Comparison of ENCODE assay signal across 26 cellular contexts in genomic region chr13:112325941-112326645, GRCh38. TPM values are rescaled to one million over a fixed set of nuclear protein-coding genes. Genes with fewer than 3 reads are reported as not detected.
DNase-seq lines count a peak whose midpoint lies in the region; ATAC-seq and TF ChIP-seq lines count a peak whose summit lies in the region.
"Had no signal": no experiment of that assay in that cellular context is flagged by ENCODE, and none has a peak within 500 bp of the region (broad histone marks: within the 10 kb centered on the region; RNA-seq: fewer than 3 reads in every experiment).

No MANE protein-coding gene starts in this region.

- no peaks in the 10 kb centered on the region for H3K4me1 ChIP-seq in endodermal cell (ENCODE audit: control insufficient read depth, insufficient read depth, low read length)
- H3K4me1 ChIP-seq in neural progenitor cell: no peaks in the 10 kb centered on the region
- H3K4me1 ChIP-seq in smooth muscle cell (ENCODE audit: low read depth): no peaks in the 10 kb centered on the region
- H3K4me1 ChIP-seq in psoas muscle: no peaks in the 10 kb centered on the region
- H3K4me1 ChIP-seq: foreskin keratinocyte, SJSA1 had no signal

- peaks cover 58% of the 10 kb centered on the region for H3K27me3 Mint-ChIP-seq in endodermal cell (ENCODE audit: insufficient read depth)
- H3K27me3 Mint-ChIP-seq in neural progenitor cell (ENCODE audit: insufficient read depth, low read depth): peaks cover 17% of the 10 kb centered on the region

- ATAC-seq in HG03439 (IDR thresholded peaks at IDR 0.05; ENCODE audit: unreplicated experiment) (no peak), psoas muscle (no peak)
- ATAC-seq: activated naive CD4-positive, alpha-beta T cell treated with anti-CD3 and anti-CD28 coated beads, Interleukin-2, amount 50 U/mL, for 72 hours; foreskin keratinocyte; GM23338 had no signal

- no peaks in the 10 kb centered on the region for H3K9me3 ChIP-seq in endodermal cell (ENCODE audit: control insufficient read depth, low read length)
- no peaks in the 10 kb centered on the region for H3K9me3 ChIP-seq in neural progenitor cell (ENCODE audit: low read depth)
- no peaks in the 10 kb centered on the region for H3K9me3 ChIP-seq in smooth muscle cell (replicated peaks; ENCODE audit: low read depth)
- H3K9me3 ChIP-seq in psoas muscle: no peaks in the 10 kb centered on the region

- H3K79me2 ChIP-seq in neural progenitor cell (ENCODE audit: low read depth) (no peaks in the 10 kb centered on the region), smooth muscle cell (ENCODE audit: low read depth) (no peaks in the 10 kb centered on the region)

- H3F3A ChIP-seq in neural progenitor cell (ENCODE audit: low read depth) (no peaks in the 10 kb centered on the region), smooth muscle cell (ENCODE audit: low read depth) (no peaks in the 10 kb centered on the region)

- H3K4me2 ChIP-seq in neural progenitor cell (no peak overlapping the region), smooth muscle cell (no peak overlapping the region)
- H3K4me2 ChIP-seq: GM23338 had no signal

- H4K20me1 ChIP-seq in neural progenitor cell (ENCODE audit: low read depth): no peaks in the 10 kb centered on the region
- no peaks in the 10 kb centered on the region for H4K20me1 ChIP-seq in smooth muscle cell (ENCODE audit: low read depth)

- H3K36me3 ChIP-seq in endodermal cell (ENCODE audit: control insufficient read depth, insufficient read depth, low read length) (no peaks in the 10 kb centered on the region), neural progenitor cell (no peaks in the 10 kb centered on the region), smooth muscle cell (ENCODE audit: low read depth) (no peaks in the 10 kb centered on the region), psoas muscle (ENCODE audit: insufficient read depth in 1 of 2, low read depth in 1 of 2) (no peaks in the 10 kb centered on the region)
- H3K36me3 ChIP-seq: SJSA1 had no signal

- H3K36me3 Mint-ChIP-seq in endodermal cell (ENCODE audit: low read depth) (no peaks in the 10 kb centered on the region), neural progenitor cell (no peaks in the 10 kb centered on the region)
- H3K36me3 Mint-ChIP-seq: activated naive CD4-positive, alpha-beta T cell treated with anti-CD3 and anti-CD28 coated beads, Interleukin-2, amount 50 U/mL, for 72 hours; CD14-positive monocyte had no signal

- no peak overlapping the region for H3K4me3 Mint-ChIP-seq in endodermal cell
- H3K4me3 Mint-ChIP-seq in neural progenitor cell: no peak overlapping the region
- H3K4me3 Mint-ChIP-seq: activated CD4-positive, alpha-beta T cell treated with anti-CD3 and anti-CD28 coated beads, Interleukin-2, amount 10 ng/mL, durations not matched to agents 7 days and 5 days; activated T-helper 1 cell treated with anti-CD3 and anti-CD28 coated beads, Interleukin-12 subunit alpha, Interleukin-12 subunit beta, Interleukin-2, Interleukin-4 antibody, amounts not matched to agents 30 ng/mL and 10 ng/mL and 1 ng/mL, durations not matched to agents 14 hours and 24 hours and 36 hours; central memory CD8-positive, alpha-beta T cell; GM23338 had no signal

- intact Hi-C loops in psoas muscle (cut with DNase I): no loop called here

- 88 to 94% methylated on average over 17 to 26 of the region's 26 CpGs for WGBS in endodermal cell (ENCODE audit: insufficient coverage in 1 of 2, insufficient read length in 1 of 2), 2 experiments
- 81% methylated on average over 26 of the region's 26 CpGs for WGBS in smooth muscle cell (ENCODE audit: low lambda C conversion rate)
- WGBS in psoas muscle, 3 donors: 66 to 71% (median 68%) methylated on average over 26 of the region's 26 CpGs

- H3K4me1 Mint-ChIP-seq in endodermal cell (no peaks in the 10 kb centered on the region), neural progenitor cell (peaks cover 15% of the 10 kb centered on the region)
- H3K4me1 Mint-ChIP-seq: activated CD4-positive, alpha-beta T cell treated with anti-CD3 and anti-CD28 coated beads, Interleukin-2, amount 10 ng/mL, durations not matched to agents 7 days and 5 days; CD14-positive monocyte; central memory CD8-positive, alpha-beta T cell had no signal

- no peak overlapping the region for H3K27ac Mint-ChIP-seq in endodermal cell
- H3K27ac Mint-ChIP-seq in neural progenitor cell: peak overlapping the region; percentile 82
- H3K27ac Mint-ChIP-seq: activated CD4-positive, alpha-beta T cell treated with anti-CD3 and anti-CD28 coated beads, Interleukin-2, amount 10 ng/mL, durations not matched to agents 7 days and 5 days; activated naive CD4-positive, alpha-beta T cell treated with anti-CD3 and anti-CD28 coated beads, Interleukin-2, amount 50 U/mL, for 72 hours; activated T-helper 1 cell treated with anti-CD3 and anti-CD28 coated beads, Interleukin-12 subunit alpha, Interleukin-12 subunit beta, Interleukin-2, Interleukin-4 antibody, amounts not matched to agents 30 ng/mL and 10 ng/mL and 1 ng/mL, durations not matched to agents 14 hours and 24 hours and 36 hours; GM23338 had no signal

- H3K27ac ChIP-seq in endodermal cell (ENCODE audit: low read depth, low read length) (no peak overlapping the region), neural progenitor cell (no peak overlapping the region), smooth muscle cell (ENCODE audit: low read depth) (no peak overlapping the region), psoas muscle (no peak overlapping the region)
- H3K27ac ChIP-seq: foreskin keratinocyte, SJSA1, VCaP had no signal

- H3K9me3 Mint-ChIP-seq in endodermal cell (no peaks in the 10 kb centered on the region), neural progenitor cell (no peaks in the 10 kb centered on the region)
- H3K9me3 Mint-ChIP-seq: activated CD4-positive, alpha-beta T cell treated with anti-CD3 and anti-CD28 coated beads, Interleukin-2, amount 10 ng/mL, durations not matched to agents 7 days and 5 days; activated naive CD4-positive, alpha-beta T cell treated with anti-CD3 and anti-CD28 coated beads, Interleukin-2, amount 50 U/mL, for 72 hours; activated T-helper 1 cell treated with anti-CD3 and anti-CD28 coated beads, Interleukin-12 subunit alpha, Interleukin-12 subunit beta, Interleukin-2, Interleukin-4 antibody, amounts not matched to agents 30 ng/mL and 10 ng/mL and 1 ng/mL, durations not matched to agents 14 hours and 24 hours and 36 hours; central memory CD8-positive, alpha-beta T cell had no signal

- H3K9ac ChIP-seq in endodermal cell (ENCODE audit: extremely low read depth, low read length, poor library complexity, severe bottlenecking) (no peak overlapping the region), neural progenitor cell (no peak overlapping the region), smooth muscle cell (ENCODE audit: low read depth) (no peak overlapping the region)

- H3K4me3 ChIP-seq in endodermal cell (ENCODE audit: low read length) (no peak overlapping the region), neural progenitor cell (no peak overlapping the region), smooth muscle cell (no peak overlapping the region), psoas muscle (no peak overlapping the region)
- H3K4me3 ChIP-seq: GM23338, SJSA1 had no signal

- TF ChIP-seq CTCF in endodermal cell (conservative IDR thresholded peaks at IDR 0.05) (no peak), neural progenitor cell (IDR thresholded peaks at IDR 0.05) (no peak), smooth muscle cell (IDR thresholded peaks at IDR 0.05; ENCODE audit: borderline replicate concordance, insufficient read depth, poor library complexity, severe bottlenecking) (no peak), psoas muscle (IDR thresholded peaks at IDR 0.05) (no peak)

- DNase-seq in COLO668 (lab: John Stamatoyannopoulos, UW; ENCODE audit: unreplicated experiment): peak; percentile 42
- DNase-seq in M059J (ENCODE audit: low read depth): peak; percentile 5
- peak; percentile 36 for DNase-seq in endodermal cell
- DNase-seq in neural progenitor cell (ENCODE audit: low spot score): no peak
- DNase-seq in NCI-H446 (lab: John Stamatoyannopoulos, UW): no peak
- no peak for DNase-seq in smooth muscle cell (lab: John Stamatoyannopoulos, UW; ENCODE audit: unreplicated experiment)
- DNase-seq in psoas muscle: no peak
- DNase-seq: activated CD4-positive, alpha-beta T cell treated with anti-CD3 and anti-CD28 coated beads, Interleukin-2, amount 10 ng/mL, durations not matched to agents 7 days and 5 days; DMS 273 treated with DMSO at 0.1 percent for 48 hours; foreskin keratinocyte; KBM-7 had no signal

- no peak overlapping the region for H2AFZ ChIP-seq in neural progenitor cell (replicated peaks)
- no peak overlapping the region for H2AFZ ChIP-seq in smooth muscle cell (ENCODE audit: low read depth)
- H2AFZ ChIP-seq: GM23338 had no signal

- H3K27me3 ChIP-seq in endodermal cell (ENCODE audit: control insufficient read depth, insufficient read depth, low read length, poor library complexity, severe bottlenecking): no peaks in the 10 kb centered on the region
- peaks cover 7% of the 10 kb centered on the region for H3K27me3 ChIP-seq in neural progenitor cell
- H3K27me3 ChIP-seq in smooth muscle cell (ENCODE audit: low read depth): peaks cover 6% of the 10 kb centered on the region
- H3K27me3 ChIP-seq in psoas muscle (ENCODE audit: insufficient read depth in 3 of 3, low read length in 2 of 3): peaks cover 0 to 11% (median 9%) of the 10 kb centered on the region in 3 donors

RNA-seq across cellular contexts. Expression of gene SPACA7, which starts 50.1 kb away (rescaled TPM):
- not detected in 2 replicates for total RNA-seq in M059J (2014; rRNA removed; shearing (Covaris generic))
- not detected for total RNA-seq in endodermal cell
- not detected for polyA plus RNA-seq in endodermal cell (2013, experiment 1 of 2)
- polyA plus RNA-seq in endodermal cell (2013, experiment 2 of 2): not detected
- not detected in 2 replicates for total RNA-seq in neural progenitor cell (ENCODE audit: low replicate concordance)
- total RNA-seq in smooth muscle cell: not detected in 2 replicates
- not detected in 2 replicates for polyA plus RNA-seq in smooth muscle cell
- not detected for total RNA-seq in psoas muscle
- polyA plus RNA-seq in psoas muscle: not detected
- total RNA-seq: activated CD4-positive, alpha-beta T cell treated with anti-CD3 and anti-CD28 coated beads, Interleukin-2, amount 10 ng/mL, durations not matched to agents 7 days and 5 days; activated naive CD4-positive, alpha-beta T cell treated with anti-CD3 and anti-CD28 coated beads, Interleukin-2, amount 50 U/mL, for 72 hours; activated T-helper 1 cell treated with anti-CD3 and anti-CD28 coated beads, Interleukin-12 subunit alpha, Interleukin-12 subunit beta, Interleukin-2, Interleukin-4 antibody, amounts not matched to agents 30 ng/mL and 10 ng/mL and 1 ng/mL, durations not matched to agents 14 hours and 24 hours and 36 hours; epithelial cell of proximal tubule; foreskin keratinocyte; GM23338; kidney epithelial cell; myocyte; omental fat pad; SJSA1; T-helper 2 cell treated with Interferon-gamma antibody and Interleukin-4, amounts not matched to agents 100 ng/mL and 5 ng/mL, for 36 hours; ureter had no signal
- polyA plus RNA-seq: aorta, CD14-positive monocyte, foreskin keratinocyte, GM23338 had no signal

Comparison
In these comparisons a context has a peak if more than half of its experiments do, and no peak if none do; other contexts are left out.
1. DNase-seq: peak in COLO668 (single experiment), M059J (single experiment) and endodermal cell (single experiment); none in neural progenitor cell (single experiment), NCI-H446 (0 of 2), smooth muscle cell (single experiment) and psoas muscle (0 of 2).